1 cellular context compared by ENCODE assay signal in genomic region chr11:4393209-4394196, GRCh38.
TF ChIP-seq lines count a peak whose summit lies in the region.

Gene TRIM21, minus strand, starts transcription at chr11:4393702. Its CDS starts 3,293 bp downstream, at chr11:4390409.

TF ChIP-seq in K562, 482 proteins besides CTCF, POLR2A, EP300 and RAD21 (continued from another document and continues in another):
- TF ChIP-seq CHAMP1 (IDR thresholded peaks at IDR 0.05) (no peak), POLR2G (IDR thresholded peaks at IDR 0.05; ENCODE audit: low read depth, low read length) (peak; percentile 48; the same call in 1 of the 2 replicates), HMG20A (CRISPR knock-in tag; conservative IDR thresholded peaks at IDR 0.05) (no peak), ZNF274 (IDR thresholded peaks at IDR 0.05; ENCODE audit: borderline replicate concordance, low read depth, low read length) (no peak), PRPF4 (IDR thresholded peaks at IDR 0.05; ENCODE audit: insufficient read depth, low read depth, low read length, poor library complexity, severe bottlenecking) (no peak), ARID4B (CRISPR knock-in tag; IDR thresholded peaks at IDR 0.05) (0 out of 2 replicates have a peak, but pooled peaks have one; percentile 33), BRF2 (IDR thresholded peaks at IDR 0.05; ENCODE audit: borderline replicate concordance, insufficient read depth, insufficient read length) (no peak), ZNF408 (CRISPR knock-in tag; IDR thresholded peaks at IDR 0.05; ENCODE audit: low read depth) (no peak), MXD1 (CRISPR knock-in tag; IDR thresholded peaks at IDR 0.05; ENCODE audit: borderline replicate concordance, poor library complexity, severe bottlenecking) (no peak), RB1 (IDR thresholded peaks at IDR 0.05; ENCODE audit: low read depth) (no peak), ZNF655 (CRISPR knock-in tag; IDR thresholded peaks at IDR 0.05) (no peak), ZNF277 (CRISPR knock-in tag; IDR thresholded peaks at IDR 0.05; ENCODE audit: borderline replicate concordance) (no peak), HINFP (tag; conservative IDR thresholded peaks at IDR 0.05; ENCODE audit: low read depth) (no peak), NRF1 (conservative IDR thresholded peaks at IDR 0.05 in 1 of 2, IDR thresholded peaks at IDR 0.05 in 1 of 2) (peak; percentile 22 to 47; a peak in 2 of 4 replicates), STAT6 (CRISPR knock-in tag; IDR thresholded peaks at IDR 0.05) (no peak), YY1 (IDR thresholded peaks at IDR 0.05; ENCODE audit: borderline replicate concordance in 1 of 3, control insufficient read depth in 1 of 3, extremely low read depth in 1 of 3, insufficient read depth in 3 of 3, insufficient read length in 1 of 3, insufficient replicate concordance in 2 of 3, low read depth in 1 of 3, low read length in 2 of 3) (no peak), CREM (IDR thresholded peaks at IDR 0.05; ENCODE audit: low read depth) (no peak), KAT7 (CRISPR knock-in tag; IDR thresholded peaks at IDR 0.05; ENCODE audit: borderline replicate concordance) (no peak), TAF1 (IDR thresholded peaks at IDR 0.05; ENCODE audit: control insufficient read depth, extremely low read depth, insufficient read depth, low read length, severe bottlenecking) (peak; percentile 19), NBN (IDR thresholded peaks at IDR 0.05; ENCODE audit: low read depth) (no peak), ZNF324 (CRISPR knock-in tag; IDR thresholded peaks at IDR 0.05) (no peak), DPF2 (IDR thresholded peaks at IDR 0.05) (0 out of 2 replicates have a peak, but pooled peaks have one; percentile 37), RUNX1 (IDR thresholded peaks at IDR 0.05; ENCODE audit: low read depth) (no peak), ZNF197 (CRISPR knock-in tag; IDR thresholded peaks at IDR 0.05; ENCODE audit: low read depth) (no peak), FOXK2 (conservative IDR thresholded peaks at IDR 0.05 in 1 of 2, IDR thresholded peaks at IDR 0.05 in 1 of 2; ENCODE audit: low read depth in 2 of 2) (no peak), ZBED1 (IDR thresholded peaks at IDR 0.05) (no peak), MYNN (IDR thresholded peaks at IDR 0.05) (no peak), MYNN (CRISPR knock-in tag; IDR thresholded peaks at IDR 0.05) (no peak), MEF2D (tag; conservative IDR thresholded peaks at IDR 0.05; ENCODE audit: low read depth) (no peak), TFAP4 (CRISPR knock-in tag; IDR thresholded peaks at IDR 0.05; ENCODE audit: borderline replicate concordance) (peak; percentile 59; the same call in 1 of the 2 replicates), TGIF2 (CRISPR knock-in tag; IDR thresholded peaks at IDR 0.05) (no peak), ZNF140 (CRISPR knock-in tag; IDR thresholded peaks at IDR 0.05) (no peak), ZNF785 (CRISPR knock-in tag; IDR thresholded peaks at IDR 0.05) (no peak), HMGN3 (IDR thresholded peaks at IDR 0.05; ENCODE audit: borderline replicate concordance, extremely low read depth, insufficient read length, low read depth, low read length) (no peak), ZNF449 (CRISPR knock-in tag; IDR thresholded peaks at IDR 0.05) (no peak), ATF7 (IDR thresholded peaks at IDR 0.05) (no peak), E2F8 (IDR thresholded peaks at IDR 0.05; ENCODE audit: low read depth, partially characterized antibody) (no peak), ZNF444 (CRISPR knock-in tag; IDR thresholded peaks at IDR 0.05) (no peak), ZSCAN29 (IDR thresholded peaks at IDR 0.05) (no peak)
